ENCODE assay signal across 9 cellular contexts in the genomic region with DNA sequence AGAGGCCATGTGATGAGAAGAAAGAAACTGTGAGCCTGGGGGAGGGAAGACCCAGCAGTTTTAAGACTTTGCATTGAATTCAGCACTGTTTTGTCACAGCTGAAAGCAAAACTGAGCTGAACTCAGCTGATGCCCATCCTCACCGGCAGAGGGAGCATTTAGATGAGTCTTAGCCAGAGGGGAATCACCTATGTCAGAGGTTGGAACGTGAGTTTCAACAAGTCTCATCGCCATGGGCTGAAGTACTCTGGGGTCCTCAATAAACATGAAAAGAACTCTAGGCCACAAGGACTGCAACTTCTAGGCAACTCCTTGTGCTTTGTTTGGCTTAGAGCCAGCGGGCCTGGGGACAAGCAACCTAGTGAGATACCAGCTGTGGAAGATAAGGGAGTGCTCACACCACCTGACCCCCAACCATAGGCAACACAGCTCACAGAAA.
DNase-seq lines count a peak whose midpoint lies in the region; ATAC-seq, FAIRE-seq and TF ChIP-seq lines count a peak whose summit lies in the region.
"Had no signal": no experiment of that assay in that cellular context is flagged by ENCODE, and none has a peak within 500 bp of the region (broad histone marks: within the 10 kb centered on the region; RNA-seq: fewer than 3 reads in every experiment).

No MANE protein-coding gene starts in this region.

- TF ChIP-seq CTCF in RWPE2 (IDR thresholded peaks at IDR 0.05; ENCODE audit: poor library complexity, severe bottlenecking) (peak; percentile 77), right atrium auricular region (IDR thresholded peaks at IDR 0.05) (peak; percentile 64 to 74)

- no peak overlapping the region for H3K4me3 Mint-ChIP-seq in activated naive CD4-positive, alpha-beta T cell treated with anti-CD3 and anti-CD28 coated beads, Interleukin-2, amount 10 ng/mL, durations not matched to agents 7 days and 5 days

- no peaks in the 10 kb centered on the region for H3K4me1 ChIP-seq in RWPE2 (ENCODE audit: insufficient read depth, poor library complexity, severe bottlenecking)
- H3K4me1 ChIP-seq in right atrium auricular region, result peaks cover 0 to 6% of the 10 kb centered on the region in 2 donors
- no peaks in the 10 kb centered on the region for H3K4me1 ChIP-seq in small intestine (ENCODE audit: control insufficient read depth in 2 of 2, insufficient read depth in 1 of 2, low read depth in 1 of 2, low read length in 1 of 2)

- WGBS in small intestine, 3 donors, result 12 to 26% (median 20%) methylated on average over 4 of the region's 4 CpGs

- peaks cover 2% of the 10 kb centered on the region for H3K4me1 Mint-ChIP-seq in activated naive CD4-positive, alpha-beta T cell treated with anti-CD3 and anti-CD28 coated beads, Interleukin-2, amount 10 ng/mL, durations not matched to agents 7 days and 5 days

- CTCF ChIA-PET in activated naive CD4-positive, alpha-beta T cell treated with anti-CD3 and anti-CD28 coated beads, Interleukin-2, amount 10 ng/mL, durations not matched to agents 7 days and 5 days (lab: Charles Lee), result interaction anchor here (0.6 to 3.8 kb wide), 12 partner anchors 9 to 1512 kb away, joined by 3 to 37 read pairs (median 4); no protein-coding TSS in a partner anchor

- H3K4me3 ChIP-seq in RWPE2 (ENCODE audit: severe bottlenecking), result no peak overlapping the region
- no peak overlapping the region for H3K4me3 ChIP-seq in right atrium auricular region
- no peak overlapping the region for H3K4me3 ChIP-seq in small intestine (ENCODE audit: low read depth in 1 of 2, low read length in 2 of 2)

- no peaks in the 10 kb centered on the region for H3K36me3 Mint-ChIP-seq in activated naive CD4-positive, alpha-beta T cell treated with anti-CD3 and anti-CD28 coated beads, Interleukin-2, amount 10 ng/mL, durations not matched to agents 7 days and 5 days

- H3K27ac ChIP-seq in RWPE2 (ENCODE audit: poor library complexity, severe bottlenecking) (no peak overlapping the region), right atrium auricular region (no peak overlapping the region), small intestine (ENCODE audit: low read depth in 1 of 2, low read length in 1 of 2) (no peak overlapping the region)

- H3K9me3 ChIP-seq in RWPE2 (ENCODE audit: severe bottlenecking), result no peaks in the 10 kb centered on the region
- H3K9me3 ChIP-seq in right atrium auricular region, result peaks cover 0 to 7% of the 10 kb centered on the region in 2 donors
- H3K9me3 ChIP-seq in small intestine (ENCODE audit: control insufficient read depth, low read depth), result peaks cover 2% of the 10 kb centered on the region

- H3K27ac Mint-ChIP-seq in activated naive CD4-positive, alpha-beta T cell treated with anti-CD3 and anti-CD28 coated beads, Interleukin-2, amount 10 ng/mL, durations not matched to agents 7 days and 5 days, result no peak overlapping the region

- no peak for FAIRE-seq in small intestine (lab: Jason Lieb, UNC)
- FAIRE-seq: colon had no signal

- H3K36me3 ChIP-seq in RWPE2 (ENCODE audit: low read depth) (no peaks in the 10 kb centered on the region), right atrium auricular region (no peaks in the 10 kb centered on the region), small intestine (ENCODE audit: control insufficient read depth in 2 of 2, insufficient read depth in 2 of 2, low read length in 2 of 2) (no peaks in the 10 kb centered on the region)

- H3K27me3 Mint-ChIP-seq in activated naive CD4-positive, alpha-beta T cell treated with anti-CD3 and anti-CD28 coated beads, Interleukin-2, amount 10 ng/mL, durations not matched to agents 7 days and 5 days, result no peaks in the 10 kb centered on the region

- DNase-seq in ELR (ENCODE audit: low read depth), result peak; percentile 48
- DNase-seq in HT-29 (ENCODE audit: low spot score), result peak; percentile 72
- no peak for DNase-seq in RWPE2 (ENCODE audit: low spot score)
- DNase-seq in activated naive CD4-positive, alpha-beta T cell treated with anti-CD3 and anti-CD28 coated beads, Interleukin-2, amount 10 ng/mL, durations not matched to agents 7 days and 5 days, result peak; percentile 71
- DNase-seq in right atrium auricular region (ENCODE audit: low spot score), result no peak
- peak; percentile 55 for DNase-seq in small intestine
- no peak for DNase-seq in middle frontal gyrus (ENCODE audit: extremely low spot score, low spot score)

- H3K9me3 Mint-ChIP-seq in activated naive CD4-positive, alpha-beta T cell treated with anti-CD3 and anti-CD28 coated beads, Interleukin-2, amount 10 ng/mL, durations not matched to agents 7 days and 5 days, result no peaks in the 10 kb centered on the region

- no peaks in the 10 kb centered on the region for H3K27me3 ChIP-seq in RWPE2 (ENCODE audit: insufficient read depth, poor library complexity, severe bottlenecking)
- H3K27me3 ChIP-seq in right atrium auricular region, result no peaks in the 10 kb centered on the region
- no peaks in the 10 kb centered on the region for H3K27me3 ChIP-seq in small intestine (ENCODE audit: control insufficient read depth in 2 of 2, insufficient read depth in 2 of 2, low read length in 2 of 2)

- ATAC-seq in GM21526 (IDR thresholded peaks at IDR 0.05; ENCODE audit: low FRiP score, unreplicated experiment), result peak; percentile 98
- peak; percentile 81 for ATAC-seq in RWPE2 (ENCODE audit: low read depth)

Comparison
In these comparisons a context has a peak if more than half of its experiments do, and no peak if none do; other contexts are left out.
1. DNase-seq: peak in ELR (single experiment), HT-29 (single experiment), activated naive CD4-positive, alpha-beta T cell treated with anti-CD3 and anti-CD28 coated beads, Interleukin-2, amount 10 ng/mL, durations not matched to agents 7 days and 5 days (single experiment) and small intestine (single experiment); none in RWPE2 (single experiment), right atrium auricular region (single experiment) and middle frontal gyrus (single experiment).